ENCODE assay signal across 18 cellular contexts in the genomic region with DNA sequence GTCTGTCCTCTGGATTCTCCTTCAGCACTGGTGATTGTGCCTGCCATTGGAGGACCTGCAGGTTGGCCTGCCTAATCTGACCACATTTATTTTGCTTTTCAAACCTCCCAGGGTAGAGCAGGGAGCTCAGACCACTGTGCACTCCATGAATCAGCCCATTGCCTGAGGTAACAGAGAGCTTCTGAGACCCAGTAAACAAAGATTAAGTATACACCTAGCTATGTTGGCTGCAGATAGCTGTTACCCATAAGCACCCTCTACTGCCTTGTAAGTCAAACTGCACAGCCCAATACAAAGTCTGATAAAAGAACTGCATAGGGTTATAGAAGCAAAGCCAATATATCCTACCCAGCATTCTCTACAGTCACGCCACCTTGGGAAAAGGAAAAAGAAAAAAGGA.
DNase-seq lines count a peak whose midpoint lies in the region; ATAC-seq and TF ChIP-seq lines count a peak whose summit lies in the region.
"Had no signal": no experiment of that assay in that cellular context is flagged by ENCODE, and none has a peak within 500 bp of the region (broad histone marks: within the 10 kb centered on the region; RNA-seq: fewer than 3 reads in every experiment).

No MANE protein-coding gene starts in this region.

- CTCF ChIA-PET in HCT116 (lab: Charles Lee) = interaction anchor here (0.6 kb wide), 1 partner anchor 236 kb away, joined by 3 read pairs; no protein-coding TSS in a partner anchor
- CTCF ChIA-PET in activated CD4-positive, alpha-beta T cell treated with anti-CD3 and anti-CD28 coated beads for 36 hours (lab: Charles Lee) = interaction anchor here (0.6 kb wide), 1 partner anchor 1225 kb away, joined by 4 read pairs; no protein-coding TSS in a partner anchor
- CTCF ChIA-PET in activated CD8-positive, alpha-beta T cell treated with anti-CD3 and anti-CD28 coated beads for 36 hours (lab: Charles Lee) = no interaction called here

- H3K4me3 ChIP-seq in HCT116 (replicated peaks in 1 of 2; ENCODE audit: low read depth in 1 of 2, low read length in 2 of 2) (no peak overlapping the region), adipocyte (ENCODE audit: low read length) (no peak overlapping the region), coronary artery (no peak overlapping the region)

- H3K27me3 ChIP-seq in HCT116 (ENCODE audit: insufficient read depth, low read length) = no peaks in the 10 kb centered on the region
- H3K27me3 ChIP-seq in adipocyte (replicated peaks; ENCODE audit: control insufficient read depth, insufficient read depth, low read length) = no peaks in the 10 kb centered on the region

- H3K4me1 ChIP-seq in HCT116 (ENCODE audit: control insufficient read depth in 1 of 2, insufficient read depth in 2 of 2, low read length in 2 of 2) = no peaks in the 10 kb centered on the region
- H3K4me1 ChIP-seq in adipocyte (ENCODE audit: control insufficient read depth, insufficient read depth, low read length) = no peaks in the 10 kb centered on the region

- H3K36me3 Mint-ChIP-seq in activated CD4-positive, alpha-beta T cell treated with anti-CD3 and anti-CD28 coated beads for 36 hours (ENCODE audit: low read depth) = no peaks in the 10 kb centered on the region
- no peaks in the 10 kb centered on the region for H3K36me3 Mint-ChIP-seq in activated CD8-positive, alpha-beta T cell treated with anti-CD3 and anti-CD28 coated beads for 36 hours (ENCODE audit: low read depth)
- no peaks in the 10 kb centered on the region for H3K36me3 Mint-ChIP-seq in glutamatergic neuron (ENCODE audit: unreplicated experiment)
- H3K36me3 Mint-ChIP-seq: stimulated activated effector memory CD8-positive, alpha-beta T cell treated with anti-CD3 and anti-CD28 coated beads, Interleukin-12 subunit alpha, Interleukin-12 subunit beta, amount 100 ng/mL, for 72 hours had no signal

- no peak for TF ChIP-seq POLR2A in HCT116 (IDR thresholded peaks at IDR 0.05; ENCODE audit: borderline replicate concordance, extremely low read depth, insufficient read depth, insufficient read length)

- H3K4me1 Mint-ChIP-seq in activated CD4-positive, alpha-beta T cell treated with anti-CD3 and anti-CD28 coated beads for 36 hours = no peaks in the 10 kb centered on the region
- no peaks in the 10 kb centered on the region for H3K4me1 Mint-ChIP-seq in activated CD8-positive, alpha-beta T cell treated with anti-CD3 and anti-CD28 coated beads for 36 hours (ENCODE audit: low read depth)
- H3K4me1 Mint-ChIP-seq in glutamatergic neuron (ENCODE audit: low read depth, unreplicated experiment) = no peaks in the 10 kb centered on the region
- H3K4me1 Mint-ChIP-seq: activated T-helper 17 cell treated with anti-CD3 and anti-CD28 coated beads, Interleukin-2, amount 50 U/mL, for 72 hours; stimulated activated effector memory CD8-positive, alpha-beta T cell treated with anti-CD3 and anti-CD28 coated beads, Interleukin-12 subunit alpha, Interleukin-12 subunit beta, amount 100 ng/mL, for 72 hours had no signal

- H3K9me3 ChIP-seq in HCT116 (ENCODE audit: control insufficient read depth in 1 of 2, insufficient read depth in 1 of 2, low read depth in 1 of 2, low read length in 2 of 2) (no peaks in the 10 kb centered on the region), adipocyte (ENCODE audit: control insufficient read depth, low read length) (peaks cover 9% of the 10 kb centered on the region)

- TF ChIP-seq CTCF in HCT116 (IDR thresholded peaks at IDR 0.05 in 2 of 3, conservative IDR thresholded peaks at IDR 0.05 in 1 of 3; ENCODE audit: borderline replicate concordance in 1 of 3, insufficient read depth in 1 of 3, low read depth in 2 of 3, low read length in 2 of 3) (0 out of 6 replicates have a peak, but pooled peaks of 1 of the 3 experiments have one; percentile 6), coronary artery (IDR thresholded peaks at IDR 0.05) (no peak), glutamatergic neuron (IDR thresholded peaks at IDR 0.05; ENCODE audit: partially characterized antibody, unreplicated experiment) (no peak)
- no peak for TF ChIP-seq CTCF in activated CD8-positive, alpha-beta T cell treated with anti-CD3 and anti-CD28 coated beads for 36 hours (IDR thresholded peaks at IDR 0.05)

- POLR2A ChIA-PET in HCT116 (lab: Charles Lee) = no interaction called here
- POLR2A ChIA-PET in activated CD4-positive, alpha-beta T cell treated with anti-CD3 and anti-CD28 coated beads for 36 hours (lab: Charles Lee) = no interaction called here
- POLR2A ChIA-PET in activated CD8-positive, alpha-beta T cell treated with anti-CD3 and anti-CD28 coated beads for 36 hours (lab: Charles Lee) = no interaction called here

- no peak overlapping the region for H3K4me2 ChIP-seq in HCT116 (ENCODE audit: low read length)

- no TSS peak for BruUV-seq in HCT116 (replicated peaks; lab: Mats Ljungman, UMichigan)

- intact Hi-C loops in HCT116 (cut with micrococcal nuclease) = no loop called here
- intact Hi-C loops in activated CD4-positive, alpha-beta T cell treated with anti-CD3 and anti-CD28 coated beads for 36 hours (cut with DNase I, micrococcal nuclease) = no loop called here
- intact Hi-C loops in activated CD8-positive, alpha-beta T cell treated with anti-CD3 and anti-CD28 coated beads for 36 hours (cut with micrococcal nuclease) = no loop called here

- H3K4me3 Mint-ChIP-seq in activated CD4-positive, alpha-beta T cell treated with anti-CD3 and anti-CD28 coated beads for 36 hours = no peak overlapping the region
- H3K4me3 Mint-ChIP-seq in activated CD8-positive, alpha-beta T cell treated with anti-CD3 and anti-CD28 coated beads for 36 hours = no peak overlapping the region
- H3K4me3 Mint-ChIP-seq in glutamatergic neuron (ENCODE audit: unreplicated experiment) = no peak overlapping the region
- H3K4me3 Mint-ChIP-seq: activated T-helper 17 cell treated with anti-CD3 and anti-CD28 coated beads, Interleukin-2, amount 50 U/mL, for 72 hours; stimulated activated effector memory CD8-positive, alpha-beta T cell treated with anti-CD3 and anti-CD28 coated beads, Interleukin-12 subunit alpha, Interleukin-12 subunit beta, amount 100 ng/mL, for 72 hours had no signal

- H3K36me3 ChIP-seq in HCT116 (ENCODE audit: control insufficient read depth in 1 of 2, insufficient read depth in 2 of 2, low read length in 2 of 2) (no peaks in the 10 kb centered on the region), adipocyte (ENCODE audit: control insufficient read depth, insufficient read depth, low read length, severe bottlenecking) (no peaks in the 10 kb centered on the region)

- RAD21 ChIA-PET in HCT116 (lab: Charles Lee; ENCODE audit: low non-redundant PET in 1 of 2, low total read pairs in 2 of 2, uncharacterized antibody in 2 of 2, unreplicated experiment in 2 of 2) = interaction anchor here in 1 of 2 experiments (0.7 kb wide), 1 partner anchor 10 kb away, joined by 4 read pairs; no protein-coding TSS in a partner anchor

- H3K9ac ChIP-seq in HCT116 (ENCODE audit: low read length) (no peak overlapping the region), adipocyte (ENCODE audit: low read length) (no peak overlapping the region)

- TF ChIP-seq RAD21 in HCT116 (IDR thresholded peaks at IDR 0.05; ENCODE audit: low read depth) = 0 out of 2 replicates have a peak, but pooled peaks have one; percentile 19

- H3K79me2 ChIP-seq in HCT116 (ENCODE audit: insufficient read depth, low read length) = no peaks in the 10 kb centered on the region

- no peaks in the 10 kb centered on the region for H3K27me3 Mint-ChIP-seq in activated CD4-positive, alpha-beta T cell treated with anti-CD3 and anti-CD28 coated beads for 36 hours
- H3K27me3 Mint-ChIP-seq in activated CD8-positive, alpha-beta T cell treated with anti-CD3 and anti-CD28 coated beads for 36 hours = no peaks in the 10 kb centered on the region
- H3K27me3 Mint-ChIP-seq in glutamatergic neuron (ENCODE audit: unreplicated experiment) = no peaks in the 10 kb centered on the region
- H3K27me3 Mint-ChIP-seq: activated T-helper 17 cell treated with anti-CD3 and anti-CD28 coated beads, Interleukin-2, amount 50 U/mL, for 72 hours had no signal

- peaks cover 20% of the 10 kb centered on the region for H3K9me3 Mint-ChIP-seq in activated CD4-positive, alpha-beta T cell treated with anti-CD3 and anti-CD28 coated beads for 36 hours (ENCODE audit: low read depth)
- H3K9me3 Mint-ChIP-seq in activated CD8-positive, alpha-beta T cell treated with anti-CD3 and anti-CD28 coated beads for 36 hours = peaks cover 14% of the 10 kb centered on the region
- H3K9me3 Mint-ChIP-seq in glutamatergic neuron (ENCODE audit: unreplicated experiment) = no peaks in the 10 kb centered on the region

- DNase-seq in AG08396 (ENCODE audit: low spot score) (peak; percentile 5), HCT116 (ENCODE audit: low read depth, low spot score) (no peak), adipocyte (ENCODE audit: low read depth) (peak; percentile 14), iris pigment epithelial cell (ENCODE audit: low read depth) (peak; percentile 73), coronary artery (ENCODE audit: low spot score) (no peak), glutamatergic neuron (no peak)
- DNase-seq in activated CD4-positive, alpha-beta T cell treated with anti-CD3 and anti-CD28 coated beads for 36 hours = no peak
- DNase-seq in activated CD8-positive, alpha-beta T cell treated with anti-CD3 and anti-CD28 coated beads for 36 hours = no peak
- DNase-seq: activated CD4-positive, alpha-beta T cell treated with anti-CD3 and anti-CD28 coated beads, Interleukin-2, amount 50 U/mL, for 4 hours; aorta; DMS 273 treated with DMSO at 0.1 percent for 48 hours; left cardiac atrium; NCI-H1694; NCI-H524 treated with DMSO at 0.1 percent for 48 hours; Right ventricle myocardium superior; stimulated activated CD4-positive, alpha-beta T cell treated with anti-CD3 and anti-CD28 coated beads, Interleukin-4, amount 100 ng/mL, for 4 hours had no signal

- H4K20me1 ChIP-seq in HCT116 (ENCODE audit: insufficient read depth) = no peaks in the 10 kb centered on the region

- no peak for ATAC-seq in HCT116
- no peak for ATAC-seq in activated CD4-positive, alpha-beta T cell treated with anti-CD3 and anti-CD28 coated beads for 36 hours
- ATAC-seq in activated CD8-positive, alpha-beta T cell treated with anti-CD3 and anti-CD28 coated beads for 36 hours = no peak
- ATAC-seq: activated T-helper 17 cell treated with anti-CD3 and anti-CD28 coated beads, Interleukin-2, amount 50 U/mL, for 72 hours; left cardiac atrium had no signal

- no peak overlapping the region for H3K27ac Mint-ChIP-seq in activated CD4-positive, alpha-beta T cell treated with anti-CD3 and anti-CD28 coated beads for 36 hours
- no peak overlapping the region for H3K27ac Mint-ChIP-seq in activated CD8-positive, alpha-beta T cell treated with anti-CD3 and anti-CD28 coated beads for 36 hours
- no peak overlapping the region for H3K27ac Mint-ChIP-seq in glutamatergic neuron (ENCODE audit: unreplicated experiment)
- H3K27ac Mint-ChIP-seq: activated T-helper 17 cell treated with anti-CD3 and anti-CD28 coated beads, Interleukin-2, amount 50 U/mL, for 72 hours; stimulated activated effector memory CD8-positive, alpha-beta T cell treated with anti-CD3 and anti-CD28 coated beads, Interleukin-12 subunit alpha, Interleukin-12 subunit beta, amount 100 ng/mL, for 72 hours had no signal

- H3K27ac ChIP-seq in HCT116 (ENCODE audit: low read depth, low read length) (no peak overlapping the region), coronary artery (no peak overlapping the region)

- no peaks in the 10 kb centered on the region for H3K9me2 ChIP-seq in HCT116 (ENCODE audit: insufficient read depth)

- H2AFZ ChIP-seq in HCT116 (ENCODE audit: low read depth, low read length, poor library complexity, severe bottlenecking) = no peak overlapping the region

Comparison
In these comparisons a context has a peak if more than half of its experiments do, and no peak if none do; other contexts are left out.
1. DNase-seq: peak in AG08396 (single experiment), adipocyte (single experiment) and iris pigment epithelial cell (single experiment); none in HCT116 (single experiment), activated CD4-positive, alpha-beta T cell treated with anti-CD3 and anti-CD28 coated beads for 36 hours (single experiment), activated CD8-positive, alpha-beta T cell treated with anti-CD3 and anti-CD28 coated beads for 36 hours (single experiment), coronary artery (single experiment) and glutamatergic neuron (single experiment).